Comparison of ENCODE assay signal across 1 cellular context in genomic region chr16:78005881-78006280, GRCh38.
TF ChIP-seq lines count a peak whose summit lies in the region.

No MANE protein-coding gene starts in this region.

TF ChIP-seq in IMR-90, 13 proteins besides CTCF, POLR2A, EP300 and RAD21:
- TF ChIP-seq FOS (IDR thresholded peaks at IDR 0.05; ENCODE audit: low read depth, low read length) (no peak), RCOR1 (IDR thresholded peaks at IDR 0.05; ENCODE audit: insufficient replicate concordance, low read length) (no peak), MAZ (IDR thresholded peaks at IDR 0.05; ENCODE audit: borderline replicate concordance, low read depth, low read length) (no peak), BHLHE40 (IDR thresholded peaks at IDR 0.05; ENCODE audit: low read depth, low read length) (no peak), SMC3 (IDR thresholded peaks at IDR 0.05; ENCODE audit: low read depth, low read length) (no peak), CHD1 (IDR thresholded peaks at IDR 0.05; ENCODE audit: low read depth, low read length) (no peak), RFX5 (IDR thresholded peaks at IDR 0.05; ENCODE audit: low read depth, low read length) (no peak), NFE2L2 (IDR thresholded peaks at IDR 0.05; ENCODE audit: low read depth, low read length) (no peak)
